Comparison of ENCODE assay signal across 12 cellular contexts in the genomic region with DNA sequence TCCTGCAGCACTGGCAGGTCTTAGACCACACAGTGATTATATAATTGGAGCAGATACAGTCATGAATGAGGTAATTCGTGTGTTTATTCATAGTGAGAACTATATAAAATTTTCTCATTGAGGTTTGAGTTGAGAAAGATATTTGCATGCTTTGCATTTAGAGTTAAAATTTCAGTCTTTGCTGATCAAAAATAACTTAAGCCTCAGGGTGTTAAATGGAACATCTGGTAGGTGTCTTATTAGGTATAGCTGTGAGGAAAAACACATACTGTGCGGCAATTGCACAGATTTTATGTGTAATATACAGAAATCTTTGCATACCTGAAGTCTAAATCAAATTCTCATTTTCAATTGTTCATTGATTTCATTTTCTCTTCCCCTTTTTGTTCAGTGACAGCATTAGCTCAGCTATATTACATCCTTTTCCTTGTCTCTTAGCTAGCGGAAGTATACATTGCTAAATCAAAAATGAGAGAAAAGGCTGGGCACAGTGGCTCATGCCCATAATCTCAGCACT. TPM values are rescaled to one million over a fixed set of nuclear protein-coding genes. Genes with fewer than 3 reads are reported as not detected.
DNase-seq lines count a peak whose midpoint lies in the region; ATAC-seq, FAIRE-seq and TF ChIP-seq lines count a peak whose summit lies in the region.
"Had no signal": no experiment of that assay in that cellular context is flagged by ENCODE, and none has a peak within 500 bp of the region (broad histone marks: within the 10 kb centered on the region; RNA-seq: fewer than 3 reads in every experiment).

No MANE protein-coding gene starts in this region.

- H3K36me3 ChIP-seq in GM12878 (ENCODE audit: control insufficient read depth in 2 of 2, insufficient read depth in 2 of 2, low read length in 1 of 2), result peaks cover 17 to 31% of the 10 kb centered on the region in 2 experiments

- H3K9me3 ChIP-seq in GM12878 (replicated peaks; ENCODE audit: control insufficient read depth, insufficient read depth, low read length), result no peaks in the 10 kb centered on the region
- H3K9me3 ChIP-seq: thoracic aorta had no signal

- H3K4me3 ChIP-seq in GM12878, result no peak overlapping the region
- H3K4me3 ChIP-seq: thoracic aorta had no signal

- peak overlapping the region; percentile 76 for H3K27ac ChIP-seq in GM12878 (ENCODE audit: control insufficient read depth, insufficient read depth)
- H3K27ac ChIP-seq: thoracic aorta had no signal

- CTCF ChIA-PET in GM12878 (lab: Yijun Ruan, JAX), result interaction anchor here (0.8 to 5.7 kb wide), 4 partner anchors 12 to 22 kb away, joined by 3 to 40 read pairs (median 4); partner anchors contain the start of gene GORASP2

- peaks cover 22% of the 10 kb centered on the region for H3K4me1 ChIP-seq in GM12878 (ENCODE audit: control insufficient read depth, insufficient read depth, low read length)

- H3K9ac ChIP-seq in GM12878 (ENCODE audit: control insufficient read depth, insufficient read depth, low read length), result no peak overlapping the region

- WGBS in GM12878 (ENCODE audit: insufficient coverage, insufficient replicate concordance, low lambda C conversion rate, missing lambda C conversion rate), result 1% methylated on average over 3 of the region's 3 CpGs

- peaks cover 34% of the 10 kb centered on the region for H3K79me2 ChIP-seq in GM12878 (ENCODE audit: control insufficient read depth, insufficient read depth, low read length)

- ATAC-seq in GM21390 (IDR thresholded peaks at IDR 0.05; ENCODE audit: unreplicated experiment) (peak; percentile 92), HG03097 (IDR thresholded peaks at IDR 0.05; ENCODE audit: low FRiP score, unreplicated experiment) (peak; percentile 57), GM12878 (peak; percentile 89), left cardiac atrium (no peak)
- ATAC-seq: HCT116 had no signal

- RAD21 ChIA-PET in GM12878 (lab: Charles Lee; ENCODE audit: unreplicated experiment), result interaction anchor here (2.1 to 3.6 kb wide), 2 partner anchors 21 to 22 kb away, joined by 7 to 23 read pairs; partner anchors contain the start of gene GORASP2

- in situ Hi-C loops in GM12878 (cut with MboI), result loop anchor here (25.0 kb wide), 1 partner anchor 487 kb away; the partner anchor contains the start of genes DCAF17 and METTL8

- POLR2A ChIA-PET in GM12878 (lab: Charles Lee), result interaction anchor here (0.6 to 1.2 kb wide), 2 partner anchors 21 to 386 kb away, joined by 4 read pairs; partner anchors contain the start of gene GORASP2

- intact Hi-C loops in GM12878 (cut with micrococcal nuclease; ENCODE audit: unreplicated experiment) (no loop called here), left cardiac atrium (cut with DNase I) (no loop called here)

- no peak overlapping the region for H2AFZ ChIP-seq in GM12878 (ENCODE audit: control insufficient read depth, low read depth, low read length)

- no peaks in the 10 kb centered on the region for H4K20me1 ChIP-seq in GM12878 (ENCODE audit: control insufficient read depth, insufficient read depth)

- no peak for TF ChIP-seq POLR2A in GM12878 (IDR thresholded peaks at IDR 0.05; ENCODE audit: low read depth, low read length)

- TF ChIP-seq CTCF in GM12878 (IDR thresholded peaks at IDR 0.05 in 2 of 3, conservative IDR thresholded peaks at IDR 0.05 in 1 of 3; ENCODE audit: control insufficient read depth in 2 of 3, extremely low read depth in 1 of 3, insufficient read depth in 1 of 3, low read depth in 3 of 3, low read length in 3 of 3), result no peak

- H3K27me3 ChIP-seq in GM12878 (replicated peaks in 1 of 2; ENCODE audit: control insufficient read depth in 2 of 2, insufficient read depth in 2 of 2, low read length in 1 of 2), result no peaks in the 10 kb centered on the region

- 0 out of 4 replicates have a peak, but pooled peaks have one; percentile 11 to 37 for TF ChIP-seq EP300 in GM12878 (IDR thresholded peaks at IDR 0.05; ENCODE audit: borderline replicate concordance in 1 of 2, control insufficient read depth in 1 of 2, low read depth in 2 of 2, low read length in 2 of 2)

- peak; percentile 66 for FAIRE-seq in GM18507 (lab: Jason Lieb, UNC)
- FAIRE-seq in GM12878 (lab: Jason Lieb, UNC), result peak; percentile 88

- TF ChIP-seq RAD21 in GM12878 (IDR thresholded peaks at IDR 0.05; ENCODE audit: insufficient read depth, low read depth, low read length), result no peak

- SMC1A ChIA-PET in GM12878 (lab: Charles Lee; ENCODE audit: uncharacterized antibody, unreplicated experiment), result interaction anchor here (1.0 to 2.1 kb wide), 3 partner anchors 8 to 22 kb away, joined by 4 to 6 read pairs (median 6); partner anchors contain the start of gene GORASP2

- DNase-seq in GM18507 (ENCODE audit: extremely low spot score, insufficient read length, low read depth), result no peak
- peak; percentile 60 for DNase-seq in GM12878 (ENCODE audit: low read depth, low spot score)
- DNase-seq in stimulated activated naive CD4-positive, alpha-beta T cell treated with Interleukin-2 at 50 U/mL for 16 hours (lab: John Stamatoyannopoulos, UW), result no peak
- DNase-seq in middle frontal gyrus (ENCODE audit: extremely low spot score, low spot score), result no peak
- no peak for DNase-seq in left cardiac atrium
- no peak for DNase-seq in NCI-H2107 (lab: John Stamatoyannopoulos, UW)
- DNase-seq: activated CD8-positive, alpha-beta memory T cell treated with anti-CD3 and anti-CD28 coated beads for 24 hours; NCI-H2171 treated with DMSO at 0.1 percent for 48 hours had no signal

- BruUV-seq in GM12878 (replicated peaks; lab: Mats Ljungman, UMichigan), result no TSS peak

- H3K4me2 ChIP-seq in GM12878 (ENCODE audit: control insufficient read depth, insufficient read depth), result peak overlapping the region; percentile 41

TF ChIP-seq in GM12878, 131 proteins besides CTCF, POLR2A, EP300 and RAD21 (continues in another document):
- TF ChIP-seq HDAC2 (IDR thresholded peaks at IDR 0.05), result no peak
- no peak for TF ChIP-seq BACH1 (IDR thresholded peaks at IDR 0.05; ENCODE audit: borderline replicate concordance)
- peak; percentile 33; the same call in 1 of the 2 replicates for TF ChIP-seq SREBF1 (IDR thresholded peaks at IDR 0.05; ENCODE audit: low read length)
- TF ChIP-seq CREB1 (IDR thresholded peaks at IDR 0.05; ENCODE audit: low read depth), result peak; percentile 59; the same call in 1 of the 2 replicates
- TF ChIP-seq RUNX3 (IDR thresholded peaks at IDR 0.05; ENCODE audit: low read length), result peak; percentile 69; the same call in 1 of the 2 replicates
- TF ChIP-seq, protein P1, sequence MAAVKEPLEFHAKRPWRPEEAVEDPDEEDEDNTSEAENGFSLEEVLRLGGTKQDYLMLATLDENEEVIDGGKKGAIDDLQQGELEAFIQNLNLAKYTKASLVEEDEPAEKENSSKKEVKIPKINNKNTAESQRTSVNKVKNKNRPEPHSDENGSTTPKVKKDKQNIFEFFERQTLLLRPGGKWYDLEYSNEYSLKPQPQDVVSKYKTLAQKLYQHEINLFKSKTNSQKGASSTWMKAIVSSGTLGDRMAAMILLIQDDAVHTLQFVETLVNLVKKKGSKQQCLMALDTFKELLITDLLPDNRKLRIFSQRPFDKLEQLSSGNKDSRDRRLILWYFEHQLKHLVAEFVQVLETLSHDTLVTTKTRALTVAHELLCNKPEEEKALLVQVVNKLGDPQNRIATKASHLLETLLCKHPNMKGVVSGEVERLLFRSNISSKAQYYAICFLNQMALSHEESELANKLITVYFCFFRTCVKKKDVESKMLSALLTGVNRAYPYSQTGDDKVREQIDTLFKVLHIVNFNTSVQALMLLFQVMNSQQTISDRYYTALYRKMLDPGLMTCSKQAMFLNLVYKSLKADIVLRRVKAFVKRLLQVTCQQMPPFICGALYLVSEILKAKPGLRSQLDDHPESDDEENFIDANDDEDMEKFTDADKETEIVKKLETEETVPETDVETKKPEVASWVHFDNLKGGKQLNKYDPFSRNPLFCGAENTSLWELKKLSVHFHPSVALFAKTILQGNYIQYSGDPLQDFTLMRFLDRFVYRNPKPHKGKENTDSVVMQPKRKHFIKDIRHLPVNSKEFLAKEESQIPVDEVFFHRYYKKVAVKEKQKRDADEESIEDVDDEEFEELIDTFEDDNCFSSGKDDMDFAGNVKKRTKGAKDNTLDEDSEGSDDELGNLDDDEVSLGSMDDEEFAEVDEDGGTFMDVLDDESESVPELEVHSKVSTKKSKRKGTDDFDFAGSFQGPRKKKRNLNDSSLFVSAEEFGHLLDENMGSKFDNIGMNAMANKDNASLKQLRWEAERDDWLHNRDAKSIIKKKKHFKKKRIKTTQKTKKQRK (IDR thresholded peaks at IDR 0.05; ENCODE audit: low read depth, low read length), result no peak
- TF ChIP-seq EGR1 (IDR thresholded peaks at IDR 0.05; ENCODE audit: borderline replicate concordance in 1 of 2, low read depth in 2 of 2, low read length in 2 of 2), result no peak
- TF ChIP-seq RELB (IDR thresholded peaks at IDR 0.05; ENCODE audit: low read depth), result no peak

RNA-seq across cellular contexts. Expression of gene GORASP2, which starts 21.2 kb away (rescaled TPM):
- 40.4 and 47.6 TPM in 2 replicates for total RNA-seq in GM12878 (2013; cell fraction: nucleolus; rRNA removed)
- 62.4 and 63.9 TPM in 2 replicates for total RNA-seq in GM12878 (2014; rRNA removed)
- total RNA-seq in GM12878 (2014; rRNA removed; fragmentation: Illumina TruSeq; extraction: Trizol), result 43.6 and 50.5 TPM in 2 replicates
- total RNA-seq in GM12878 (2021), result 94.8 and 94.9 TPM in 2 replicates
- polyA plus RNA-seq in GM12878 (2011; ENCODE audit: low read depth), result 55.9 TPM
- polyA plus RNA-seq in GM12878 (2011; rRNA removed), result 130 and 169 TPM in 2 replicates
- polyA plus RNA-seq in GM12878 (2011; cell fraction: cytosol; rRNA removed), result 158 and 174 TPM in 2 replicates
- 70.7 and 73.5 TPM in 2 replicates for polyA plus RNA-seq in GM12878 (2011; cell fraction: nucleus; rRNA removed)
- 66.5 and 77.2 TPM in 2 replicates for polyA plus RNA-seq in GM12878 (2012)
- 129 and 139 TPM in 2 replicates for polyA plus RNA-seq in GM12878 (2014; fragmentation: Illumina TruSeq; extraction: Trizol)
- 10 to 100 TPM; 26.3 to 35.0 TPM for polyA plus RNA-seq in GM12878 (2014; fragmentation: Nextera tagmentation; extraction: Ambion mirVana)
- 111 and 113 TPM in 2 replicates for polyA plus RNA-seq in GM12878 (2014; rRNA removed)
- polyA plus RNA-seq in GM12878 (2016; fragmentation: Nextera tagmentation; extraction: Ambion mirVana), result 100 to 1,000 TPM; 132 to 140 TPM
- 114 and 140 TPM in 2 replicates for polyA minus RNA-seq in GM12878 (2011; rRNA and poly(A)+ RNA removed)
- polyA minus RNA-seq in GM12878 (2011; cell fraction: cytosol; rRNA and poly(A)+ RNA removed), result 30.9 and 35.2 TPM in 2 replicates
- polyA minus RNA-seq in GM12878 (2011; cell fraction: nucleus; rRNA and poly(A)+ RNA removed), result 27.6 and 46.7 TPM in 2 replicates
- 10 to 100 TPM; 55.7 to 80.4 TPM for total RNA-seq in left cardiac atrium

Comparison
In these comparisons a context has a peak if more than half of its experiments do, and no peak if none do; other contexts are left out.
1. ATAC-seq: peak in GM21390 (single experiment), HG03097 (single experiment) and GM12878 (single experiment); none in left cardiac atrium (0 of 2).